ENCODE assay signal across 32 cellular contexts in the genomic region with DNA sequence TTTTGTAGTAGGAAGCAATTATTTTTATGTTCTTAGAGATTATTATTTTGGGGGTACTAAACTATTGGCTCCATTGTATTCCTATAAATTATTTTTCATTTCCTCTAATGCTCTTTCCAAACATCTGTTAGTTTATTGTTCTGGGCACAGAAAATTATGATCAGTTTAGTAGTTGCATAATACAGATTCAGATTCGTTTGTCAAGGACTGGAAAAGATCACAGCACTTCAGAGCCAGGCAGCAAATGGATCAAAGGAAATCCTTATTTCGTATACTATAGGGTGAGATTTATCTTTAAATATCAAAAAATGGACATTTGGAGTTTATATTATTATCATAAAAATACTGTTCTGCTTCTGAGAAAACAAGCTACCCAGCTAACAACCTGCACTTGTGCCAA.
"Had no signal": no experiment of that assay in that cellular context is flagged by ENCODE, and none has a peak within 500 bp of the region (broad histone marks: within the 10 kb centered on the region; RNA-seq: fewer than 3 reads in every experiment).

No MANE protein-coding gene starts in this region.

- H3K4me3 Mint-ChIP-seq: activated CD4-positive, alpha-beta memory T cell treated with anti-CD3 and anti-CD28 coated beads, Interleukin-2, amount 10 ng/mL, durations not matched to agents 7 days and 5 days; activated CD4-positive, alpha-beta T cell treated with anti-CD3 and anti-CD28 coated beads, Interleukin-2, amount 10 ng/mL, durations not matched to agents 7 days and 5 days; activated naive CD4-positive, alpha-beta T cell treated with anti-CD3 and anti-CD28 coated beads, Interleukin-2, amount 10 ng/mL, durations not matched to agents 7 days and 5 days; activated naive CD8-positive, alpha-beta T cell treated with anti-CD3 and anti-CD28 coated beads, Interleukin-2, amount 10 ng/mL, durations not matched to agents 7 days and 5 days; activated T-cell treated with anti-CD3 and anti-CD28 coated beads, Interleukin-2, amount 50 U/mL, for 24 hours; activated T-cell treated with anti-CD3 and anti-CD28 coated beads, Interleukin-2, amount 50 U/mL, for 72 hours; brain; dendritic cell treated with granulocyte-macrophage colony-stimulating factor and Interleukin-4, amounts not matched to agents 40 ng/mL and 50 ng/mL, for 4 days; endodermal cell; T-cell; T-helper 1 cell treated with Interleukin-12 subunit alpha and Interleukin-12 subunit beta and Interleukin-4 antibody, amounts not matched to agents 30 μg/mL and 1 μg/mL, for 36 hours; WTC11 had no signal

- H3K36me3 Mint-ChIP-seq: activated naive CD8-positive, alpha-beta T cell treated with anti-CD3 and anti-CD28 coated beads, Interleukin-2, amount 10 ng/mL, durations not matched to agents 7 days and 5 days; brain had no signal

- H3K27ac Mint-ChIP-seq: activated CD4-positive, alpha-beta memory T cell treated with anti-CD3 and anti-CD28 coated beads, Interleukin-2, amount 10 ng/mL, durations not matched to agents 7 days and 5 days; activated CD4-positive, alpha-beta T cell treated with anti-CD3 and anti-CD28 coated beads, Interleukin-2, amount 10 ng/mL, durations not matched to agents 7 days and 5 days; activated naive CD4-positive, alpha-beta T cell treated with anti-CD3 and anti-CD28 coated beads, Interleukin-2, amount 10 ng/mL, durations not matched to agents 7 days and 5 days; activated naive CD4-positive, alpha-beta T cell treated with anti-CD3 and anti-CD28 coated beads, Interleukin-2, amount 50 U/mL, for 72 hours; activated naive CD8-positive, alpha-beta T cell treated with anti-CD3 and anti-CD28 coated beads, Interleukin-2, amount 10 ng/mL, durations not matched to agents 7 days and 5 days; activated T-cell treated with anti-CD3 and anti-CD28 coated beads, Interleukin-2, amount 50 U/mL, for 24 hours; activated T-cell treated with anti-CD3 and anti-CD28 coated beads, Interleukin-2, amount 50 U/mL, for 72 hours; dendritic cell treated with granulocyte-macrophage colony-stimulating factor and Interleukin-4, amounts not matched to agents 40 ng/mL and 50 ng/mL, for 4 days; endodermal cell; T-cell; T-helper 1 cell treated with Interleukin-12 subunit alpha and Interleukin-12 subunit beta and Interleukin-4 antibody, amounts not matched to agents 30 μg/mL and 1 μg/mL, for 36 hours; WTC11 had no signal

- H3K27me3 Mint-ChIP-seq: activated CD4-positive, alpha-beta memory T cell treated with anti-CD3 and anti-CD28 coated beads, Interleukin-2, amount 10 ng/mL, durations not matched to agents 7 days and 5 days; activated CD4-positive, alpha-beta T cell treated with anti-CD3 and anti-CD28 coated beads, Interleukin-2, amount 10 ng/mL, durations not matched to agents 7 days and 5 days; activated naive CD8-positive, alpha-beta T cell treated with anti-CD3 and anti-CD28 coated beads, Interleukin-2, amount 10 ng/mL, durations not matched to agents 7 days and 5 days; activated T-cell treated with anti-CD3 and anti-CD28 coated beads, Interleukin-2, amount 50 U/mL, for 24 hours; brain; dendritic cell treated with granulocyte-macrophage colony-stimulating factor and Interleukin-4, amounts not matched to agents 40 ng/mL and 50 ng/mL, for 4 days; T-cell had no signal

- DNase-seq: activated CD4-positive, alpha-beta memory T cell treated with anti-CD3 and anti-CD28 coated beads, Interleukin-2, amount 10 ng/mL, durations not matched to agents 7 days and 5 days; activated CD4-positive, alpha-beta T cell treated with anti-CD3 and anti-CD28 coated beads for 1 hour; activated CD4-positive, alpha-beta T cell treated with anti-CD3 and anti-CD28 coated beads for 4 hours; activated CD4-positive, alpha-beta T cell treated with anti-CD3 and anti-CD28 coated beads, Interleukin-2, amount 10 ng/mL, durations not matched to agents 7 days and 5 days; activated CD4-positive, alpha-beta T cell treated with anti-CD3 and anti-CD28 coated beads, Interleukin-2, amount 50 U/mL, for 4 hours; activated CD8-positive, alpha-beta memory T cell treated with anti-CD3 and anti-CD28 coated beads, Interleukin-2, amount 50 U/mL, for 48 hours; activated gamma-delta T cell; activated naive CD4-positive, alpha-beta T cell; activated naive CD4-positive, alpha-beta T cell treated with anti-CD3 and anti-CD28 coated beads, Interleukin-2, amount 10 ng/mL, durations not matched to agents 7 days and 5 days; activated naive CD8-positive, alpha-beta T cell treated with anti-CD3 and anti-CD28 coated beads, Interleukin-2, amount 10 ng/mL, durations not matched to agents 7 days and 5 days; activated T-cell treated with anti-CD3 and anti-CD28 coated beads for 4 hours; activated T-cell treated with anti-CD3 and anti-CD28 coated beads, Interleukin-2, amount 50 U/mL, for 24 hours; activated T-cell treated with anti-CD3 and anti-CD28 coated beads, Interleukin-2, amount 50 U/mL, for 72 hours; central memory CD4-positive, alpha-beta T cell; cerebellar nuclear complex; colonic mucosa; dorsolateral prefrontal cortex; effector memory CD4-positive, alpha-beta T cell; endodermal cell; erythroblast; heart left ventricle; hypothalamus; T-cell had no signal

- H3K4me3 ChIP-seq: ascending aorta, breast epithelium, cardiac muscle cell, colonic mucosa, dorsolateral prefrontal cortex, esophagus muscularis mucosa, heart left ventricle had no signal

- H3K9me3 Mint-ChIP-seq: activated T-cell treated with anti-CD3 and anti-CD28 coated beads, Interleukin-2, amount 50 U/mL, for 24 hours had no signal

- H3K4me1 Mint-ChIP-seq: activated CD4-positive, alpha-beta memory T cell treated with anti-CD3 and anti-CD28 coated beads, Interleukin-2, amount 10 ng/mL, durations not matched to agents 7 days and 5 days; activated CD4-positive, alpha-beta T cell treated with anti-CD3 and anti-CD28 coated beads, Interleukin-2, amount 10 ng/mL, durations not matched to agents 7 days and 5 days; activated naive CD8-positive, alpha-beta T cell treated with anti-CD3 and anti-CD28 coated beads, Interleukin-2, amount 10 ng/mL, durations not matched to agents 7 days and 5 days; brain had no signal

- ATAC-seq: activated naive CD4-positive, alpha-beta T cell treated with anti-CD3 and anti-CD28 coated beads, Interleukin-2, amount 50 U/mL, for 72 hours; activated T-cell treated with anti-CD3 and anti-CD28 coated beads, Interleukin-2, amount 50 U/mL, for 72 hours; heart left ventricle; T-cell; WTC11 had no signal
